Comparison of ENCODE assay signal across 1 cellular context in the genomic region with DNA sequence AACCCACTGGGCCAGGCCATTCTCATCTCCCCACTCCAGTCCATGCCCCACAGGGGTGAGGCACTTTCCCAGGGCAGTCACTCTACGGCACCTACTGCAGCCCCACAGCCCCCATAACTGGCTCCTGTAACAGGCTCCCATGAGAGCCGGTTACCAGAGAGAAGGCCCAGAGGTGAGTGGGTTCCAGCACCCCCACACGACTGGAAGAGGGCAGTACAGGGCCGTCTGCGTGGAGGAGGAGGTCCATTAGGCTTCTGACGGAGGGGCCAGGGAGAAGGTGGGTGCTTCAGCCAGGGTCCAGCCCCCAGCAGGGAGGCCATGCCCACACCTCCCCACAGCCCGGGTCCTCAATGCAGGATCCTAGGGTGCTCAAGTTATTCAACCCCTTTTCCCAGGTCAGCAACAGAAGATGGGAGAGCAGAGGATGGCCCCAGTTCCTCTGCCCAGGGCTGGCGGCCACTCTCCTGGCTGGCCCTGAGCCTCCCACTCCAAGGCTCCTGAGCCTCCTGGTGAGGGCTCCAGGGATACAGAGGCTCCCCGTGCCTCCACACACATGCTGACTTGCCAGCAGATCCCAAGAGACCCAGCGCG.
TF ChIP-seq lines count a peak whose summit lies in the region.

No MANE protein-coding gene starts in this region.

TF ChIP-seq in GM23338, 12 proteins besides CTCF, POLR2A, EP300 and RAD21 (continued from another document):
- TF ChIP-seq, protein P1, sequence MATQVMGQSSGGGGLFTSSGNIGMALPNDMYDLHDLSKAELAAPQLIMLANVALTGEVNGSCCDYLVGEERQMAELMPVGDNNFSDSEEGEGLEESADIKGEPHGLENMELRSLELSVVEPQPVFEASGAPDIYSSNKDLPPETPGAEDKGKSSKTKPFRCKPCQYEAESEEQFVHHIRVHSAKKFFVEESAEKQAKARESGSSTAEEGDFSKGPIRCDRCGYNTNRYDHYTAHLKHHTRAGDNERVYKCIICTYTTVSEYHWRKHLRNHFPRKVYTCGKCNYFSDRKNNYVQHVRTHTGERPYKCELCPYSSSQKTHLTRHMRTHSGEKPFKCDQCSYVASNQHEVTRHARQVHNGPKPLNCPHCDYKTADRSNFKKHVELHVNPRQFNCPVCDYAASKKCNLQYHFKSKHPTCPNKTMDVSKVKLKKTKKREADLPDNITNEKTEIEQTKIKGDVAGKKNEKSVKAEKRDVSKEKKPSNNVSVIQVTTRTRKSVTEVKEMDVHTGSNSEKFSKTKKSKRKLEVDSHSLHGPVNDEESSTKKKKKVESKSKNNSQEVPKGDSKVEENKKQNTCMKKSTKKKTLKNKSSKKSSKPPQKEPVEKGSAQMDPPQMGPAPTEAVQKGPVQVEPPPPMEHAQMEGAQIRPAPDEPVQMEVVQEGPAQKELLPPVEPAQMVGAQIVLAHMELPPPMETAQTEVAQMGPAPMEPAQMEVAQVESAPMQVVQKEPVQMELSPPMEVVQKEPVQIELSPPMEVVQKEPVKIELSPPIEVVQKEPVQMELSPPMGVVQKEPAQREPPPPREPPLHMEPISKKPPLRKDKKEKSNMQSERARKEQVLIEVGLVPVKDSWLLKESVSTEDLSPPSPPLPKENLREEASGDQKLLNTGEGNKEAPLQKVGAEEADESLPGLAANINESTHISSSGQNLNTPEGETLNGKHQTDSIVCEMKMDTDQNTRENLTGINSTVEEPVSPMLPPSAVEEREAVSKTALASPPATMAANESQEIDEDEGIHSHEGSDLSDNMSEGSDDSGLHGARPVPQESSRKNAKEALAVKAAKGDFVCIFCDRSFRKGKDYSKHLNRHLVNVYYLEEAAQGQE (IDR thresholded peaks at IDR 0.05; ENCODE audit: unreplicated experiment), result no peak
- TF ChIP-seq, protein P2, sequence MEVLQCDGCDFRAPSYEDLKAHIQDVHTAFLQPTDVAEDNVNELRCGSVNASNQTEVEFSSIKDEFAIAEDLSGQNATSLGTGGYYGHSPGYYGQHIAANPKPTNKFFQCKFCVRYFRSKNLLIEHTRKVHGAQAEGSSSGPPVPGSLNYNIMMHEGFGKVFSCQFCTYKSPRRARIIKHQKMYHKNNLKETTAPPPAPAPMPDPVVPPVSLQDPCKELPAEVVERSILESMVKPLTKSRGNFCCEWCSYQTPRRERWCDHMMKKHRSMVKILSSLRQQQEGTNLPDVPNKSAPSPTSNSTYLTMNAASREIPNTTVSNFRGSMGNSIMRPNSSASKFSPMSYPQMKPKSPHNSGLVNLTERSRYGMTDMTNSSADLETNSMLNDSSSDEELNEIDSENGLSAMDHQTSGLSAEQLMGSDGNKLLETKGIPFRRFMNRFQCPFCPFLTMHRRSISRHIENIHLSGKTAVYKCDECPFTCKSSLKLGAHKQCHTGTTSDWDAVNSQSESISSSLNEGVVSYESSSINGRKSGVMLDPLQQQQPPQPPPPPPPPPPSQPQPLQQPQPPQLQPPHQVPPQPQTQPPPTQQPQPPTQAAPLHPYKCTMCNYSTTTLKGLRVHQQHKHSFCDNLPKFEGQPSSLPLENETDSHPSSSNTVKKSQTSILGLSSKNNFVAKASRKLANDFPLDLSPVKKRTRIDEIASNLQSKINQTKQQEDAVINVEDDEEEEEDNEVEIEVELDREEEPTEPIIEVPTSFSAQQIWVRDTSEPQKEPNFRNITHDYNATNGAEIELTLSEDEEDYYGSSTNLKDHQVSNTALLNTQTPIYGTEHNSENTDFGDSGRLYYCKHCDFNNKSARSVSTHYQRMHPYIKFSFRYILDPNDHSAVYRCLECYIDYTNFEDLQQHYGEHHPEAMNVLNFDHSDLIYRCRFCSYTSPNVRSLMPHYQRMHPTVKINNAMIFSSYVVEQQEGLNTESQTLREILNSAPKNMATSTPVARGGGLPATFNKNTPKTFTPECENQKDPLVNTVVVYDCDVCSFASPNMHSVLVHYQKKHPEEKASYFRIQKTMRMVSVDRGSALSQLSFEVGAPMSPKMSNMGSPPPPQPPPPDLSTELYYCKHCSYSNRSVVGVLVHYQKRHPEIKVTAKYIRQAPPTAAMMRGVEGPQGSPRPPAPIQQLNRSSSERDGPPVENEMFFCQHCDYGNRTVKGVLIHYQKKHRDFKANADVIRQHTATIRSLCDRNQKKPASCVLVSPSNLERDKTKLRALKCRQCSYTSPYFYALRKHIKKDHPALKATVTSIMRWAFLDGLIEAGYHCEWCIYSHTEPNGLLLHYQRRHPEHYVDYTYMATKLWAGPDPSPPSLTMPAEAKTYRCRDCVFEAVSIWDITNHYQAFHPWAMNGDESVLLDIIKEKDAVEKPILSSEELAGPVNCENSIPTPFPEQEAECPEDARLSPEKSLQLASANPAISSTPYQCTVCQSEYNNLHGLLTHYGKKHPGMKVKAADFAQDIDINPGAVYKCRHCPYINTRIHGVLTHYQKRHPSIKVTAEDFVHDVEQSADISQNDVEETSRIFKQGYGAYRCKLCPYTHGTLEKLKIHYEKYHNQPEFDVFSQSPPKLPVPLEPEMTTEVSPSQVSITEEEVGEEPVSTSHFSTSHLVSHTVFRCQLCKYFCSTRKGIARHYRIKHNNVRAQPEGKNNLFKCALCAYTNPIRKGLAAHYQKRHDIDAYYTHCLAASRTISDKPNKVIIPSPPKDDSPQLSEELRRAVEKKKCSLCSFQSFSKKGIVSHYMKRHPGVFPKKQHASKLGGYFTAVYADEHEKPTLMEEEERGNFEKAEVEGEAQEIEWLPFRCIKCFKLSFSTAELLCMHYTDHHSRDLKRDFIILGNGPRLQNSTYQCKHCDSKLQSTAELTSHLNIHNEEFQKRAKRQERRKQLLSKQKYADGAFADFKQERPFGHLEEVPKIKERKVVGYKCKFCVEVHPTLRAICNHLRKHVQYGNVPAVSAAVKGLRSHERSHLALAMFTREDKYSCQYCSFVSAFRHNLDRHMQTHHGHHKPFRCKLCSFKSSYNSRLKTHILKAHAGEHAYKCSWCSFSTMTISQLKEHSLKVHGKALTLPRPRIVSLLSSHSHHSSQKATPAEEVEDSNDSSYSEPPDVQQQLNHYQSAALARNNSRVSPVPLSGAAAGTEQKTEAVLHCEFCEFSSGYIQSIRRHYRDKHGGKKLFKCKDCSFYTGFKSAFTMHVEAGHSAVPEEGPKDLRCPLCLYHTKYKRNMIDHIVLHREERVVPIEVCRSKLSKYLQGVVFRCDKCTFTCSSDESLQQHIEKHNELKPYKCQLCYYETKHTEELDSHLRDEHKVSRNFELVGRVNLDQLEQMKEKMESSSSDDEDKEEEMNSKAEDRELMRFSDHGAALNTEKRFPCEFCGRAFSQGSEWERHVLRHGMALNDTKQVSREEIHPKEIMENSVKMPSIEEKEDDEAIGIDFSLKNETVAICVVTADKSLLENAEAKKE (CRISPR knock-in tag; IDR thresholded peaks at IDR 0.05), result no peak
- TF ChIP-seq ZNF114 (CRISPR knock-in tag; IDR thresholded peaks at IDR 0.05), result no peak
